Comparison of ENCODE assay signal across 8 cellular contexts in genomic region chr2:231710751-231711676, GRCh38. TPM values are rescaled to one million over a fixed set of nuclear protein-coding genes. Genes with fewer than 3 reads are reported as not detected.
DNase-seq lines count a peak whose midpoint lies in the region; ATAC-seq lines count a peak whose summit lies in the region.

No MANE protein-coding gene starts in this region.

- CTCF ChIA-PET in CD8-positive, alpha-beta memory T cell (lab: Charles Lee) = interaction anchor here (4.8 to 8.4 kb wide), 5 partner anchors 25 to 99 kb away, joined by 36 to 357 read pairs (median 131); no protein-coding TSS in a partner anchor

- H3K9me3 Mint-ChIP-seq in CD8-positive, alpha-beta memory T cell = peaks cover 0 to 4% (median 1%) of the 10 kb centered on the region in 5 donors
- H3K9me3 Mint-ChIP-seq in activated naive CD8-positive, alpha-beta T cell treated with anti-CD3 and anti-CD28 coated beads, Interleukin-2, amount 10 ng/mL, durations not matched to agents 7 days and 5 days = no peaks in the 10 kb centered on the region

- no peaks in the 10 kb centered on the region for H3K27me3 ChIP-seq in CD8-positive, alpha-beta memory T cell (ENCODE audit: insufficient read depth, low read length, poor library complexity, severe bottlenecking)
- H3K27me3 ChIP-seq in iPS DF 6.9 (ENCODE audit: control insufficient read depth, insufficient read depth, low read length) (no peaks in the 10 kb centered on the region), skeletal muscle satellite cell (ENCODE audit: control insufficient read depth, insufficient read depth, low read length) (no peaks in the 10 kb centered on the region)

- peak in 3 of 5 donors; percentile 10 to 22 (median 21) for DNase-seq in CD8-positive, alpha-beta memory T cell
- DNase-seq in activated naive CD8-positive, alpha-beta T cell treated with anti-CD3 and anti-CD28 coated beads, Interleukin-2, amount 10 ng/mL, durations not matched to agents 7 days and 5 days = no peak
- no peak for DNase-seq in iPS DF 6.9 (ENCODE audit: low read depth, low spot score)

- peaks cover 41% of the 10 kb centered on the region for H3K4me1 ChIP-seq in CD8-positive, alpha-beta memory T cell (ENCODE audit: insufficient read depth, low read length)
- H3K4me1 ChIP-seq in iPS DF 6.9 (ENCODE audit: control insufficient read depth, insufficient read depth, low read length) (no peaks in the 10 kb centered on the region; the same call in 1 of the 2 replicates), skeletal muscle satellite cell (ENCODE audit: control insufficient read depth, insufficient read depth, low read length) (peaks cover 38% of the 10 kb centered on the region)

- POLR2A ChIA-PET in CD8-positive, alpha-beta memory T cell (lab: Charles Lee) = interaction anchor here (0.6 to 4.4 kb wide), 5 partner anchors 49 to 902 kb away, joined by 3 to 48 read pairs (median 7); no protein-coding TSS in a partner anchor
- POLR2A ChIA-PET in activated naive CD8-positive, alpha-beta T cell treated with anti-CD3 and anti-CD28 coated beads, Interleukin-2, amount 10 ng/mL, durations not matched to agents 7 days and 5 days (lab: Charles Lee) = interaction anchor here (0.7 to 7.5 kb wide), 6 partner anchors 26 to 251 kb away, joined by 3 to 92 read pairs (median 22); partner anchors contain the start of gene DIS3L2

- no CpG with 5 or more reads among the region's 48 CpGs for WGBS in iPS DF 6.9 (ENCODE audit: insufficient coverage, insufficient read length)

- peak overlapping the region; percentile 93 to 99 (median 98) for H3K27ac Mint-ChIP-seq in CD8-positive, alpha-beta memory T cell
- peak overlapping the region; percentile 93 for H3K27ac Mint-ChIP-seq in activated naive CD8-positive, alpha-beta T cell treated with anti-CD3 and anti-CD28 coated beads, Interleukin-2, amount 10 ng/mL, durations not matched to agents 7 days and 5 days

- peak overlapping the region; percentile 74 for H3K4me3 ChIP-seq in CD8-positive, alpha-beta memory T cell (ENCODE audit: low read length)
- H3K4me3 ChIP-seq in iPS DF 6.9 (ENCODE audit: low read length) = peak overlapping the region; percentile 99
- peak overlapping the region; percentile 79 for H3K4me3 ChIP-seq in skeletal muscle satellite cell (ENCODE audit: low read length)

- peaks cover 15% of the 10 kb centered on the region for H3K36me3 ChIP-seq in CD8-positive, alpha-beta memory T cell (ENCODE audit: insufficient read depth, low read length)
- H3K36me3 ChIP-seq in KOPT-K1 (ENCODE audit: insufficient read depth, low read length) (peaks cover 62% of the 10 kb centered on the region), iPS DF 6.9 (ENCODE audit: control insufficient read depth, insufficient read depth, low read length) (peaks cover 35% of the 10 kb centered on the region), skeletal muscle satellite cell (ENCODE audit: insufficient read depth, low read length) (peaks cover 29% of the 10 kb centered on the region)

- ATAC-seq in activated naive CD8-positive, alpha-beta T cell treated with anti-CD3 and anti-CD28 coated beads, Interleukin-2, amount 10 ng/mL, durations not matched to agents 7 days and 5 days (ENCODE audit: low read depth) = no peak
- ATAC-seq in GM21576 (IDR thresholded peaks at IDR 0.05; ENCODE audit: unreplicated experiment) (no peak), HG03159 (IDR thresholded peaks at IDR 0.05; ENCODE audit: unreplicated experiment) (no peak), GM18520 (IDR thresholded peaks at IDR 0.05; ENCODE audit: unreplicated experiment) (no peak)

- H3K4me2 ChIP-seq in skeletal muscle satellite cell (ENCODE audit: low read length) = peak overlapping the region; percentile 92

- H3K9ac ChIP-seq in skeletal muscle satellite cell (ENCODE audit: low read depth, low read length) = peak overlapping the region; percentile 98

- H3K4me3 Mint-ChIP-seq in CD8-positive, alpha-beta memory T cell = peak overlapping the region; percentile 81 to 93 (median 90)
- peak overlapping the region; percentile 95 for H3K4me3 Mint-ChIP-seq in activated naive CD8-positive, alpha-beta T cell treated with anti-CD3 and anti-CD28 coated beads, Interleukin-2, amount 10 ng/mL, durations not matched to agents 7 days and 5 days

- H3K36me3 Mint-ChIP-seq in CD8-positive, alpha-beta memory T cell = peaks cover 4 to 57% (median 11%) of the 10 kb centered on the region in 3 donors
- peaks cover 24% of the 10 kb centered on the region for H3K36me3 Mint-ChIP-seq in activated naive CD8-positive, alpha-beta T cell treated with anti-CD3 and anti-CD28 coated beads, Interleukin-2, amount 10 ng/mL, durations not matched to agents 7 days and 5 days

- no peaks in the 10 kb centered on the region for H3K9me3 ChIP-seq in CD8-positive, alpha-beta memory T cell (ENCODE audit: low read length)
- no peaks in the 10 kb centered on the region for H3K9me3 ChIP-seq in KOPT-K1 (ENCODE audit: insufficient read depth, low read length, poor library complexity, severe bottlenecking)
- H3K9me3 ChIP-seq in iPS DF 6.9 (ENCODE audit: control insufficient read depth, insufficient read depth, low read length) = no peaks in the 10 kb centered on the region
- H3K9me3 ChIP-seq in skeletal muscle satellite cell (replicated peaks; ENCODE audit: low read length) = no peaks in the 10 kb centered on the region

- H3K27ac ChIP-seq in CD8-positive, alpha-beta memory T cell (ENCODE audit: low read depth, low read length) = peak overlapping the region; percentile 67
- H3K27ac ChIP-seq in KOPT-K1 (ENCODE audit: low read depth, low read length, poor library complexity, severe bottlenecking) = peak overlapping the region; percentile 98
- H3K27ac ChIP-seq in iPS DF 6.9 (ENCODE audit: low read length) = no peak overlapping the region

- H3K4me1 Mint-ChIP-seq in CD8-positive, alpha-beta memory T cell = peaks cover 38 to 52% (median 43%) of the 10 kb centered on the region in 3 donors
- peaks cover 26% of the 10 kb centered on the region for H3K4me1 Mint-ChIP-seq in activated naive CD8-positive, alpha-beta T cell treated with anti-CD3 and anti-CD28 coated beads, Interleukin-2, amount 10 ng/mL, durations not matched to agents 7 days and 5 days

- peaks cover 0 to 29% of the 10 kb centered on the region in 2 donors for H3K27me3 Mint-ChIP-seq in CD8-positive, alpha-beta memory T cell
- no peaks in the 10 kb centered on the region for H3K27me3 Mint-ChIP-seq in activated naive CD8-positive, alpha-beta T cell treated with anti-CD3 and anti-CD28 coated beads, Interleukin-2, amount 10 ng/mL, durations not matched to agents 7 days and 5 days

RNA-seq across cellular contexts. Expression of gene PTMA, which starts 2.7 kb away (rescaled TPM):
- total RNA-seq in CD8-positive, alpha-beta memory T cell = 1,000 to 10,000 TPM; 2,403 to 2,474 TPM
- 1,830 TPM for polyA plus RNA-seq in CD8-positive, alpha-beta memory T cell
- total RNA-seq in activated naive CD8-positive, alpha-beta T cell treated with anti-CD3 and anti-CD28 coated beads, Interleukin-2, amount 10 ng/mL, durations not matched to agents 7 days and 5 days = 1,000 to 10,000 TPM; 1,404 to 1,416 TPM
- 761 and 825 TPM in 2 replicates for total RNA-seq in skeletal muscle satellite cell (2012; rRNA removed)

Comparison
In these comparisons a context has a peak if more than half of its experiments do, and no peak if none do; other contexts are left out.
1. DNase-seq: peak in CD8-positive, alpha-beta memory T cell (3 of 5); none in activated naive CD8-positive, alpha-beta T cell treated with anti-CD3 and anti-CD28 coated beads, Interleukin-2, amount 10 ng/mL, durations not matched to agents 7 days and 5 days (single experiment) and iPS DF 6.9 (single experiment).
2. Peak in every context shown above with its lines, with median percentiles within 50 percentile points of each other: H3K4me3 ChIP-seq.